Comparison of ENCODE assay signal across 24 cellular contexts in the genomic region with DNA sequence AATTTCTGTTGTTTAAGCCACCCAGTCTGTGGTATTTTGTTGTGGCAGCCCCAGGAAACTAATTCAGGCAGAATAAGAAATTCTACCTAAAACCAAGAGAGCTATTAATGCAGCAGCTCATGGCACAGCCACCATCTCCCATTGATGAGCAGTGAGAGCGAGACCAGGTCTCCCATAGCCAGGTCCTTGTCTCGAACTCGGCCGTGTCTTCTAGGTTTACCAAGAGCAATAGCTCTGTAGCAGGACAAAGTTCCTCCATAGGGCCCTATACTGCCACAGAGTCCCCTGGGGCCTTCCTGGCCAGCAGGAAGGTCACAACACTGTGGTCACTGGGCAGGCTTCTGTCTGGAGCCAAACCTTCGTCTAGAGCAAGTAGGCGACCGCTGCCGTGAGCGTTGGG. TPM values are rescaled to one million over a fixed set of nuclear protein-coding genes. Genes with fewer than 3 reads are reported as not detected.
DNase-seq lines count a peak whose midpoint lies in the region; ATAC-seq and TF ChIP-seq lines count a peak whose summit lies in the region.
"Had no signal": no experiment of that assay in that cellular context is flagged by ENCODE, and none has a peak within 500 bp of the region (broad histone marks: within the 10 kb centered on the region; RNA-seq: fewer than 3 reads in every experiment).

No MANE protein-coding gene starts in this region.

- H3K27ac ChIP-seq in heart right ventricle: peak overlapping the region in 6 of 10 donors; percentile 16 to 73 (median 60)
- no peak overlapping the region for H3K27ac ChIP-seq in H9 (ENCODE audit: insufficient read length, low read depth, low read length)
- H3K27ac ChIP-seq in trophoblast cell (ENCODE audit: low read depth, low read length): no peak overlapping the region
- H3K27ac ChIP-seq: BLaER1 treated with 17β-estradiol and CSF1 and Interleukin-3, amounts not matched to agents 10 nM and 100 nM had no signal

- H3K4me1 Mint-ChIP-seq in H9 (peaks cover 12 to 18% of the 10 kb centered on the region in 2 experiments), endothelial cell (ENCODE audit: unreplicated experiment) (peaks cover 58% of the 10 kb centered on the region)

- H4K5ac ChIP-seq in H9 (ENCODE audit: insufficient read length, low read depth, low read length): no peak overlapping the region

- peaks cover 22 to 30% (median 30%) of the 10 kb centered on the region in 3 experiments for H3K36me3 Mint-ChIP-seq in H9 (ENCODE audit: insufficient read depth in 1 of 3, low read depth in 3 of 3)
- H3K36me3 Mint-ChIP-seq in endothelial cell (ENCODE audit: low read depth, unreplicated experiment): peaks cover 20% of the 10 kb centered on the region

- H3K36me3 ChIP-seq in heart right ventricle (no peaks in the 10 kb centered on the region), trophoblast cell (ENCODE audit: control insufficient read depth in 1 of 2, insufficient read depth in 2 of 2, low read length in 2 of 2) (peaks cover 0 to 5% of the 10 kb centered on the region in 2 experiments)
- H3K36me3 ChIP-seq: MG63 had no signal

- H3K23me2 ChIP-seq in H9 (ENCODE audit: insufficient read length, low read depth, low read length, poor library complexity, severe bottlenecking): no peaks in the 10 kb centered on the region

- H3K4me1 ChIP-seq in heart right ventricle (peaks cover 6 to 65% (median 29%) of the 10 kb centered on the region in 9 donors), H9 (ENCODE audit: insufficient read depth, low read length) (peaks cover 2% of the 10 kb centered on the region; the same call in 1 of the 2 replicates), trophoblast cell (ENCODE audit: control insufficient read depth in 1 of 2, insufficient read depth in 2 of 2, low read length in 2 of 2) (peaks cover 2 to 5% of the 10 kb centered on the region in 2 experiments)

- H4K8ac ChIP-seq in H9 (replicated peaks; ENCODE audit: insufficient read length, low read depth, low read length): no peak overlapping the region
- H4K8ac ChIP-seq in trophoblast cell (ENCODE audit: low read depth, low read length): peak overlapping the region; percentile 52

- H3K9me3 Mint-ChIP-seq in H9 (no peaks in the 10 kb centered on the region), endothelial cell (ENCODE audit: unreplicated experiment) (no peaks in the 10 kb centered on the region)
- H3K9me3 Mint-ChIP-seq: CD4-positive, alpha-beta T cell had no signal

- no peak overlapping the region for H2BK12ac ChIP-seq in H9 (ENCODE audit: insufficient read length, low read depth, low read length)
- no peak overlapping the region for H2BK12ac ChIP-seq in trophoblast cell (ENCODE audit: low read length)

- ATAC-seq in heart right ventricle: peak in 2 of 8 donors; percentile 15 to 16
- ATAC-seq in left cardiac atrium: no peak
- ATAC-seq: PC-3 had no signal

- no peak overlapping the region for H4K12ac ChIP-seq in trophoblast cell (ENCODE audit: low read depth, low read length)

- no peak overlapping the region for H2BK20ac ChIP-seq in H9 (ENCODE audit: low read depth, low read length, poor library complexity, severe bottlenecking)

- H3T11ph ChIP-seq in H9 (ENCODE audit: low read length): no peak overlapping the region

- H2BK5ac ChIP-seq in H9 (ENCODE audit: insufficient read length, low read length): no peak overlapping the region
- H2BK5ac ChIP-seq in trophoblast cell (ENCODE audit: low read depth, low read length, poor library complexity): no peak overlapping the region

- H3K18ac ChIP-seq in H9 (ENCODE audit: insufficient read length, low read depth, low read length) (no peak overlapping the region), trophoblast cell (ENCODE audit: low read length) (no peak overlapping the region)

- H3K4me3 ChIP-seq in heart right ventricle (no peak overlapping the region), trophoblast cell (ENCODE audit: low read depth, low read length) (no peak overlapping the region)
- H3K4me3 ChIP-seq: BLaER1 treated with 17β-estradiol and CSF1 and Interleukin-3, amounts not matched to agents 10 nM and 100 nM; MG63 had no signal

- H3K27me3 Mint-ChIP-seq in H9 (ENCODE audit: low read depth) (no peaks in the 10 kb centered on the region), endothelial cell (ENCODE audit: unreplicated experiment) (peaks cover 7% of the 10 kb centered on the region)
- H3K27me3 Mint-ChIP-seq: CD4-positive, alpha-beta T cell had no signal

- H3K27ac Mint-ChIP-seq in H9: peak overlapping the region; percentile 1 to 65 (median 6); a peak in 3 of 7 replicates
- peak overlapping the region; percentile 5 for H3K27ac Mint-ChIP-seq in endothelial cell (ENCODE audit: unreplicated experiment)
- H3K27ac Mint-ChIP-seq: CD4-positive, alpha-beta T cell had no signal

- H3K4me2 ChIP-seq in H9 (ENCODE audit: insufficient read depth, insufficient read length, low read length) (no peak overlapping the region), trophoblast cell (ENCODE audit: low read length) (no peak overlapping the region)
- H3K4me2 ChIP-seq: BLaER1 treated with 17β-estradiol and CSF1 and Interleukin-3, amounts not matched to agents 10 nM and 100 nM had no signal

- H3K14ac ChIP-seq in H9 (ENCODE audit: insufficient read depth, low read length): no peak overlapping the region
- no peak overlapping the region for H3K14ac ChIP-seq in trophoblast cell (ENCODE audit: low read length)

- H3K9me3 ChIP-seq in heart right ventricle (no peaks in the 10 kb centered on the region), H9 (ENCODE audit: control insufficient read depth, low read depth, low read length) (no peaks in the 10 kb centered on the region), trophoblast cell (ENCODE audit: insufficient read depth, low read depth, low read length) (no peaks in the 10 kb centered on the region)
- H3K9me3 ChIP-seq: BLaER1 treated with 17β-estradiol and CSF1 and Interleukin-3, amounts not matched to agents 10 nM and 100 nM; MG63 had no signal

- no peak overlapping the region for H2BK120ac ChIP-seq in H9 (ENCODE audit: low read depth, low read length, poor library complexity, severe bottlenecking)
- H2BK120ac ChIP-seq in trophoblast cell (ENCODE audit: insufficient read depth, low read length, poor library complexity): no peak overlapping the region

- WGBS in heart right ventricle, 2 donors: 89 to 91% methylated on average over 9 of the region's 9 CpGs
- no CpG with 5 or more reads among the region's 9 CpGs for WGBS in H9 (ENCODE audit: extremely low coverage, insufficient read length, low lambda C conversion rate)
- no CpG with 5 or more reads among the region's 9 CpGs for WGBS in trophoblast cell (ENCODE audit: extremely low coverage, insufficient coverage, insufficient read length)

- DNase-seq in heart right ventricle (no peak), left cardiac atrium (no peak), H9 (peak; percentile 12), endothelial cell (ENCODE audit: low spot score) (peak; percentile 1), trophoblast cell (peak in 1 of 2 donors; percentile 0), COR-L47 (lab: John Stamatoyannopoulos, UW) (no peak)
- no peak for DNase-seq in stimulated activated CD4-positive, alpha-beta T cell treated with anti-CD3 and anti-CD28 coated beads, Interleukin-2, amount 100 ng/mL, for 48 hours
- DNase-seq: AML-193; CD4-positive, alpha-beta T cell; DMS53; GOT3; HCEC 1CT; IMR-90; KG1; MG63; NCI-H1105 treated with DMSO at 0.1 percent for 48 hours; NCI-H146; NCI-H1930; NCI-H2107; NCI-H524; NCI-H774; PC-3; SHP77 had no signal

- H3K4me3 Mint-ChIP-seq in H9 (no peak overlapping the region), endothelial cell (ENCODE audit: unreplicated experiment) (peak overlapping the region; percentile 44)
- H3K4me3 Mint-ChIP-seq: CD4-positive, alpha-beta T cell had no signal

- peaks cover 9% of the 10 kb centered on the region for H3K79me1 ChIP-seq in H9 (ENCODE audit: insufficient read depth, low read depth, low read length, poor library complexity, severe bottlenecking)
- peaks cover 3% of the 10 kb centered on the region for H3K79me1 ChIP-seq in trophoblast cell (ENCODE audit: low read length)

- no peak overlapping the region for H2AK5ac ChIP-seq in H9 (ENCODE audit: insufficient read length, low read length)
- peak overlapping the region; percentile 24 for H2AK5ac ChIP-seq in trophoblast cell (ENCODE audit: low read length)

- no peak for TF ChIP-seq CTCF in heart right ventricle (IDR thresholded peaks at IDR 0.05)
- no peak for TF ChIP-seq CTCF in H9 (conservative IDR thresholded peaks at IDR 0.05)
- TF ChIP-seq CTCF in endothelial cell (IDR thresholded peaks at IDR 0.05; ENCODE audit: unreplicated experiment): no peak

- H2BK15ac ChIP-seq in H9 (ENCODE audit: low read depth, low read length): no peak overlapping the region

- H3K4ac ChIP-seq in H9 (ENCODE audit: low read depth, low read length): no peak overlapping the region
- H3K4ac ChIP-seq in trophoblast cell (ENCODE audit: low read depth, low read length): no peak overlapping the region

- H3K27me3 ChIP-seq in heart right ventricle: no peaks in the 10 kb centered on the region
- no peaks in the 10 kb centered on the region for H3K27me3 ChIP-seq in H9 (ENCODE audit: insufficient read depth, low read length)
- H3K27me3 ChIP-seq in trophoblast cell (ENCODE audit: insufficient read depth, low read length): no peaks in the 10 kb centered on the region
- H3K27me3 ChIP-seq: BLaER1 treated with 17β-estradiol and CSF1 and Interleukin-3, amounts not matched to agents 10 nM and 100 nM; MG63 had no signal

- H3K23ac ChIP-seq in H9 (ENCODE audit: insufficient read length, low read depth, low read length) (no peak overlapping the region), trophoblast cell (ENCODE audit: low read length) (no peak overlapping the region)

- intact Hi-C loops in heart right ventricle (cut with DNase I): loop anchor here in 1 of 10 donors (10.0 kb wide), 1 partner anchor 65 kb away; no protein-coding TSS in a partner anchor
- intact Hi-C loops in left cardiac atrium (cut with DNase I): loop anchor here in 1 of 2 donors (10.0 kb wide), 1 partner anchor 55 kb away; no protein-coding TSS in a partner anchor

- no peak overlapping the region for H4K91ac ChIP-seq in H9 (ENCODE audit: insufficient read length, low read depth, low read length)
- no peak overlapping the region for H4K91ac ChIP-seq in trophoblast cell (ENCODE audit: low read depth, low read length)

- no peaks in the 10 kb centered on the region for H4K20me1 ChIP-seq in H9 (ENCODE audit: control insufficient read depth, insufficient read depth, insufficient read length)
- H4K20me1 ChIP-seq: BLaER1 treated with 17β-estradiol and CSF1 and Interleukin-3, amounts not matched to agents 10 nM and 100 nM had no signal

- no peak overlapping the region for H3K9ac ChIP-seq in H9 (ENCODE audit: extremely low read depth, insufficient read length, low read length)
- no peak overlapping the region for H3K9ac ChIP-seq in trophoblast cell (ENCODE audit: low read length)
- H3K9ac ChIP-seq: BLaER1 treated with 17β-estradiol and CSF1 and Interleukin-3, amounts not matched to agents 10 nM and 100 nM had no signal

- peaks cover 21% of the 10 kb centered on the region for H3K79me2 ChIP-seq in H9 (ENCODE audit: insufficient read depth, low read length)
- H3K79me2 ChIP-seq in trophoblast cell (ENCODE audit: control insufficient read depth, insufficient read depth, low read length, poor library complexity): peaks cover 12% of the 10 kb centered on the region

- no peak overlapping the region for H2AFZ ChIP-seq in H9 (ENCODE audit: low read length)
- no peak overlapping the region for H2AFZ ChIP-seq in trophoblast cell (ENCODE audit: insufficient read depth, low read length, poor library complexity)

- H3K56ac ChIP-seq in H9 (ENCODE audit: insufficient read length, low read depth, low read length): no peak overlapping the region

RNA-seq across cellular contexts. Expression of a gene that starts 34.5 kb away (rescaled TPM):
- 100 to 1,000 TPM in 3 of 10 donors, 10 to 100 TPM in 7; 67.8 to 117 (median 87.4) TPM for total RNA-seq in heart right ventricle
- polyA plus RNA-seq in heart right ventricle: 10 to 100 TPM; 24.2 to 36.1 TPM
- 10 to 100 TPM; 46.2 to 51.6 TPM for total RNA-seq in left cardiac atrium
- total RNA-seq in H9 (2021): 130 and 133 TPM in 2 replicates
- total RNA-seq in endothelial cell (ENCODE audit: unreplicated experiment): 198 TPM
- 96.7 and 103 TPM in 2 replicates for polyA plus RNA-seq in trophoblast cell (2013)

Comparison
In these comparisons a context has a peak if more than half of its experiments do, and no peak if none do; other contexts are left out.
1. DNase-seq: peak in H9 (single experiment) and endothelial cell (single experiment); none in heart right ventricle (0 of 2), left cardiac atrium (single experiment), COR-L47 (single experiment) and stimulated activated CD4-positive, alpha-beta T cell treated with anti-CD3 and anti-CD28 coated beads, Interleukin-2, amount 100 ng/mL, for 48 hours (0 of 2).
2. H3K27ac ChIP-seq: peak in heart right ventricle (6 of 10); none in H9 (single experiment) and trophoblast cell (single experiment).